8 cellular contexts compared by ENCODE assay signal in the genomic region with DNA sequence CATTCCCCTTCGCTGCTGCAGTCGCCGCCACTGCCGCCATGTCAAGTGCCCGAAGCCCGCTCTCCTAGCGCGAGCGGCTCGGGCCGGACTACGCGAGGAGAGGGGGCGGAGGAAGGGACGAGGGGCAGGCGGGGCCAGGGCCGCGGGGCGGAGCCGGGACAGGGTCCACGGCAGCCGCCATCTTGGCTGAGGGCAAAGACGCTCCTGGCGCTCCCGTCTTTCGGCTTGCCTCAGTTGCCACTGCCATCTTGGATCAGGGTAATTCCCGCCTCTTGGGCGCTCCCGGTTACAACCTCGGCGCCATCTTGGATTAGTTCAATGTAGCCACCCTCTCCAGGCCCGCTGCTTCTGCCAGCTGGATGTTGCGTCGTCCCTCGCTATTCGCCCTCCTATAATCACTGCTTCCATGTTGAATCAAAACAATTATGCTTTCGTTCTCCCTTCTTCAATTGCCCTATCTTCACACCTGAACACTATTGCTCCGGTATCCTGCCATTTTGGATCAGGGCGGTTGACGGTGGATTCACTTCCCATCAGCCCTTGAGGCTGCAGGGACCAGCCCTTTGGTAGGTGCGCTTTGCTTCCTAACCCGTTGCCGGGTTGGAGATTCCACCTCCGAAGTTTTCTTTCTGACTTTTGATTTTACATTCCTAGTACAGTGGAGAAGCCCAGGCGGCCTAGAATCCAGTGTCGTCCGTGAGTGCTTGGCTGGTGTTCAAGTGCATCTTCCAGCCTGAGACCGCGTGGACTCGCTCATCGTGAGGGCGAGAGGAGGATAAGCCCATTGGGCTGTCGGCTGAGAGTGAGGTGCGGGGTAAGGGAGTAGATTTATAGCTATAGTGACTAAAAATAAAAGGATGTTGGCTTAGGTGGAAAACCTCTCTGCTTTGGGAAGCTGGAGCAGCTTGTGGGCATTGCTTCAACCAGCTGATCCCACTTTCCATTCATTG. TPM values are rescaled to one million over a fixed set of nuclear protein-coding genes. Genes with fewer than 3 reads are reported as not detected.
DNase-seq lines count a peak whose midpoint lies in the region; ATAC-seq and TF ChIP-seq lines count a peak whose summit lies in the region.

A gene with protein sequence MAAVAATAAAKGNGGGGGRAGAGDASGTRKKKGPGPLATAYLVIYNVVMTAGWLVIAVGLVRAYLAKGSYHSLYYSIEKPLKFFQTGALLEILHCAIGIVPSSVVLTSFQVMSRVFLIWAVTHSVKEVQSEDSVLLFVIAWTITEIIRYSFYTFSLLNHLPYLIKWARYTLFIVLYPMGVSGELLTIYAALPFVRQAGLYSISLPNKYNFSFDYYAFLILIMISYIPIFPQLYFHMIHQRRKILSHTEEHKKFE (minus strand): TSS at position 66 of the 950 bp plus-strand sequence. CDS start 26 bp downstream, at position 40.

- peak within 1 kb of the TSS; percentile 97 for H3K4me3 ChIP-seq in ACC112 (ENCODE audit: low read depth, low read length)
- peak within 1 kb of the TSS; percentile 87 to 98 (median 94) for H3K4me3 ChIP-seq in breast epithelium
- H3K4me3 ChIP-seq in iPS-20b (ENCODE audit: low read length), result peak within 1 kb of the TSS; percentile 89
- H3K4me3 ChIP-seq in skin epidermis, result peak within 1 kb of the TSS; percentile 70 to 96 (median 82)

- H3K36me3 ChIP-seq in ACC112 (ENCODE audit: insufficient read depth, low read length) (peaks cover 16% of the 10 kb centered on the region), breast epithelium (no peaks in the 10 kb centered on the region), iPS-20b (ENCODE audit: insufficient read depth, low read depth, low read length) (peaks cover 25% of the 10 kb centered on the region)

- peaks cover 0 to under 1% of the 10 kb centered on the region in 2 donors for H3K9me3 ChIP-seq in breast epithelium
- peaks cover 16% of the 10 kb centered on the region for H3K9me3 ChIP-seq in iPS-20b (ENCODE audit: insufficient read depth, low read depth, low read length)

- ATAC-seq in GM18870 (IDR thresholded peaks at IDR 0.05; ENCODE audit: unreplicated experiment) (peak; percentile 90), HG03135 (IDR thresholded peaks at IDR 0.05; ENCODE audit: unreplicated experiment) (peak; percentile 90)

- H3K79me2 ChIP-seq in ACC112 (ENCODE audit: control insufficient read depth, insufficient read depth, low read length, unreplicated experiment), result peaks cover 38% of the 10 kb centered on the region

- DNase-seq in NCI-H2196 treated with DMSO at 0.1 percent for 48 hours (lab: John Stamatoyannopoulos, UW; ENCODE audit: unreplicated experiment) (peak; percentile 99), breast epithelium (ENCODE audit: low spot score in 2 of 2) (peak; percentile 95)

- peak within 1 kb of the TSS; percentile 99 for H2AFZ ChIP-seq in ACC112 (ENCODE audit: low read length, unreplicated experiment)

- no peak for TF ChIP-seq CTCF in VCaP (conservative IDR thresholded peaks at IDR 0.05)
- TF ChIP-seq CTCF in breast epithelium (IDR thresholded peaks at IDR 0.05), result no peak

- no peaks in the 10 kb centered on the region for H3K27me3 ChIP-seq in ACC112 (ENCODE audit: insufficient read depth, low read length)
- H3K27me3 ChIP-seq in breast epithelium, result no peaks in the 10 kb centered on the region
- peaks cover 4% of the 10 kb centered on the region; the same call in 1 of the 2 replicates for H3K27me3 ChIP-seq in iPS-20b (ENCODE audit: insufficient read depth, low read length)

- H3K4me1 ChIP-seq in ACC112 (ENCODE audit: control insufficient read depth, insufficient read depth, low read length, unreplicated experiment), result peaks cover 10% of the 10 kb centered on the region
- peaks cover 0 to 4% of the 10 kb centered on the region in 2 donors for H3K4me1 ChIP-seq in breast epithelium
- no peaks in the 10 kb centered on the region; the same call in 1 of the 2 replicates for H3K4me1 ChIP-seq in iPS-20b (ENCODE audit: insufficient read depth, low read length)

- H3K9ac ChIP-seq in iPS-20b (ENCODE audit: low read depth, low read length), result peak within 1 kb of the TSS; percentile 94

- peak within 1 kb of the TSS; percentile 94 for H3K27ac ChIP-seq in ACC112 (ENCODE audit: low read depth, low read length)
- H3K27ac ChIP-seq in VCaP, result peak within 1 kb of the TSS; percentile 98
- H3K27ac ChIP-seq in breast epithelium, result peak within 1 kb of the TSS; percentile 93 to 94
- peak within 1 kb of the TSS; percentile 70 for H3K27ac ChIP-seq in iPS-20b (ENCODE audit: low read length)
- peak within 1 kb of the TSS; percentile 45 to 99 (median 93) for H3K27ac ChIP-seq in skin epidermis

- peak; percentile 23 for TF ChIP-seq POLR2A in breast epithelium (IDR thresholded peaks at IDR 0.05)

- intact Hi-C loops in breast epithelium (cut with DNase I; ENCODE audit: low total_unique reads), result no loop called here

RNA-seq across cellular contexts. Expression of the gene that starts here (rescaled TPM):
- 10 to 100 TPM; 29.5 to 61.0 (median 55.9) TPM for total RNA-seq in breast epithelium

Comparison
In these comparisons a context has a peak if more than half of its experiments do, and no peak if none do; other contexts are left out.
1. Peak in every context shown above with its lines: DNase-seq, ATAC-seq, H3K4me3 ChIP-seq and H3K27ac ChIP-seq.